15 cellular contexts compared by ENCODE assay signal in the genomic region with DNA sequence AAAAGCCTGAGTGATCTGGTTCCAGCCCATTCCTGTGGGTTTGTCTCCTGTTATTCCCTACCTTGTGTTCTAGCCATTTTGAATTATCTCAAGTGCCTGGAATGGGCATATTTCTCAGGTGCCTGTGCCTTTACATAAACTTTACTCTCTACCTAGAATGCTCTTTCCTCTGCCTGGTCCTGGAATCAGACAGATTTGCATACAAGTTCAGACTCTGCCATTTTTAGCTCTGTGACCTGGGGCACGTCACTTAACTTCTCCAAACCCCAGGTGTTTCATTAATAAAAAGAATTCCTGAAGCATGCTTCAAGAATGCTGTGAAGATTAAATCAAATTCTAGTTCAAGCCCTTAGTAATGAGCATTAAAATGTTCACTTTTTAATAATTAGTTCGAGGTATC. TPM values are rescaled to one million over a fixed set of nuclear protein-coding genes. Genes with fewer than 3 reads are reported as not detected.
DNase-seq lines count a peak whose midpoint lies in the region; ATAC-seq and TF ChIP-seq lines count a peak whose summit lies in the region.
"Had no signal": no experiment of that assay in that cellular context is flagged by ENCODE, and none has a peak within 500 bp of the region (broad histone marks: within the 10 kb centered on the region; RNA-seq: fewer than 3 reads in every experiment).

No MANE protein-coding gene starts in this region.

- whole genome bisulfite sequencing in suprapubic skin, result 76% methylated on average over 2 of the region's 2 CpGs

- no TSS peak for BruUV-seq in A673 (replicated peaks; lab: Mats Ljungman, UMichigan)

- H3K9me2 ChIP-seq in Loucy (replicated peaks; ENCODE audit: low read depth, low read length), result no peaks in the 10 kb centered on the region

- H3K4me2 ChIP-seq in Loucy (ENCODE audit: low read depth, low read length, poor library complexity, severe bottlenecking), result peak overlapping the region; percentile 95

- H2AFZ ChIP-seq in Loucy (ENCODE audit: low read length), result no peak overlapping the region

- H3K9me3 ChIP-seq in A673 (ENCODE audit: low read depth, low read length, poor library complexity, severe bottlenecking) (no peaks in the 10 kb centered on the region), Loucy (ENCODE audit: insufficient read depth, low read depth, low read length) (no peaks in the 10 kb centered on the region), suprapubic skin (no peaks in the 10 kb centered on the region)

- H3K27me3 ChIP-seq in A673 (replicated peaks; ENCODE audit: insufficient read depth, low read depth, low read length, poor library complexity), result no peaks in the 10 kb centered on the region
- no peaks in the 10 kb centered on the region for H3K27me3 ChIP-seq in Loucy (ENCODE audit: insufficient read depth, low read length, poor library complexity, severe bottlenecking)
- H3K27me3 ChIP-seq in suprapubic skin, result no peaks in the 10 kb centered on the region

- TF ChIP-seq CTCF in A673 (conservative IDR thresholded peaks at IDR 0.05; ENCODE audit: low read depth, low read length) (no peak), Loucy (conservative IDR thresholded peaks at IDR 0.05; ENCODE audit: low read length) (no peak), suprapubic skin (IDR thresholded peaks at IDR 0.05) (no peak)

- peaks cover 96% of the 10 kb centered on the region for H3K79me2 ChIP-seq in Loucy (ENCODE audit: insufficient read depth, low read length)

- intact Hi-C loops in A673 (cut with micrococcal nuclease; ENCODE audit: unreplicated experiment), result no loop called here

- POLR2A ChIA-PET in A673 (lab: Charles Lee; ENCODE audit: low non-redundant PET), result no interaction called here

- peak overlapping the region; percentile 97 for H3K9ac ChIP-seq in Loucy (ENCODE audit: low read depth, low read length, poor library complexity, severe bottlenecking)

- H3K36me3 ChIP-seq in A673 (ENCODE audit: insufficient read depth, low read length, poor library complexity, severe bottlenecking) (peaks cover 45% of the 10 kb centered on the region), Loucy (ENCODE audit: insufficient read depth, low read length) (peaks cover 4% of the 10 kb centered on the region; the same call in 1 of the 2 replicates), suprapubic skin (peaks cover 11% of the 10 kb centered on the region)

- TF ChIP-seq POLR2A in suprapubic skin (IDR thresholded peaks at IDR 0.05), result no peak

- H4K20me1 ChIP-seq in Loucy (ENCODE audit: insufficient read depth, low read length, poor library complexity, severe bottlenecking), result no peaks in the 10 kb centered on the region

- peaks cover 11% of the 10 kb centered on the region; the same call in 1 of the 2 replicates for H3F3A ChIP-seq in Loucy (ENCODE audit: low read depth)

- peak; percentile 39 for ATAC-seq in GM18907 (IDR thresholded peaks at IDR 0.05; ENCODE audit: unreplicated experiment)
- ATAC-seq in GM19395 (IDR thresholded peaks at IDR 0.05; ENCODE audit: unreplicated experiment), result peak; percentile 60
- ATAC-seq in HG03571 (IDR thresholded peaks at IDR 0.05; ENCODE audit: unreplicated experiment), result no peak

- H3K27ac ChIP-seq in A673 (ENCODE audit: low read depth, low read length, poor library complexity, severe bottlenecking) (peak overlapping the region; percentile 62), suprapubic skin (no peak overlapping the region)

- no peak for TF ChIP-seq EP300 in suprapubic skin (IDR thresholded peaks at IDR 0.05)

- CTCF ChIA-PET in A673 (lab: Charles Lee), result interaction anchor here (0.5 kb wide), 1 partner anchor 1443 kb away, joined by 3 read pairs; no protein-coding TSS in a partner anchor

- no peak for DNase-seq in A673 (ENCODE audit: low spot score)
- DNase-seq in UCSD-AML1 (lab: John Stamatoyannopoulos, UW; ENCODE audit: unreplicated experiment), result no peak
- DNase-seq in SKM-1 (lab: John Stamatoyannopoulos, UW; ENCODE audit: unreplicated experiment), result no peak
- no peak for DNase-seq in suprapubic skin (ENCODE audit: low spot score in 2 of 2)
- DNase-seq: C1 segment of cervical spinal cord; Calu3; CD4-positive, alpha-beta T cell; DMS 273 treated with DMSO at 0.1 percent for 48 hours; GOT3; H9; KG1 had no signal

- H3K4me3 ChIP-seq in A673 (ENCODE audit: low read depth, low read length, poor library complexity, severe bottlenecking) (peak overlapping the region; percentile 76), Loucy (ENCODE audit: low read length, poor library complexity, severe bottlenecking) (peak overlapping the region; percentile 87), suprapubic skin (no peak overlapping the region)

- H3K4me1 ChIP-seq in A673 (ENCODE audit: insufficient read depth, low read length, poor library complexity, severe bottlenecking) (peaks cover 52% of the 10 kb centered on the region), Loucy (ENCODE audit: insufficient read depth, low read length, poor library complexity, severe bottlenecking) (peaks cover 93% of the 10 kb centered on the region), suprapubic skin (no peaks in the 10 kb centered on the region)

RNA-seq across cellular contexts. Expression of a gene that starts 7.8 kb away (rescaled TPM):
- total RNA-seq in A673 (2021) (62.4 and 75.6 TPM in 2 replicates), suprapubic skin (1 to 10 TPM; 3.6 to 5.2 (median 4.2) TPM)

RNA-seq across cellular contexts. Expression of a gene that starts 8.4 kb away (rescaled TPM):
- 49.7 and 61.9 TPM in 2 replicates for total RNA-seq in A673 (2021)
- 10 to 100 TPM; 35.3 to 49.6 (median 42.3) TPM for total RNA-seq in suprapubic skin

Comparison
In these comparisons a context has a peak if more than half of its experiments do, and no peak if none do; other contexts are left out.
1. RNA of a gene that starts 7.8 kb away (total RNA-seq): 62.4 to 75.6 TPM in A673; 3.6 to 5.2 TPM in suprapubic skin; every median in the first group is over 10 times any median in the second.